In the genomic region with DNA sequence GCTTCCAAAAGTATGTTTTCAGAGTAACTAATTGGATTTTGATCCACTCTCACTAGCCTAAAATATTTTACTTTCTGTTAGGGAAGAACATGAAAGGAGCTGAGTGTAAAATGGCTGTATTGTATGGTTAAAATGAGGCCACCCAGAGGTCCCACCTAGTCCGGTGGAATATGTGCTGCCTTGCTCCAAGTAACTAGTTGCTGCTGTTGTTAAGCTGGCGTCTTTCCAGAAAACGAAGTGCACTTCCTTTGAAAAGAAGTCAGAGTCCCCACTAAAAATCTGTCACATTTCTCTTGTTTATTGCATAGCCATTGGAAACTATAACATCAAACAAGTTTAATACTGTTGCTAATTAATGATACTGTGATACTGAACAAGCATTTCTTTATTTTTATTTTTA, we compare ENCODE assay signal across 9 cellular contexts. TPM values are rescaled to one million over a fixed set of nuclear protein-coding genes. Genes with fewer than 3 reads are reported as not detected.
DNase-seq lines count a peak whose midpoint lies in the region; ATAC-seq, FAIRE-seq and TF ChIP-seq lines count a peak whose summit lies in the region.
"Had no signal": no experiment of that assay in that cellular context is flagged by ENCODE, and none has a peak within 500 bp of the region (broad histone marks: within the 10 kb centered on the region; RNA-seq: fewer than 3 reads in every experiment).

No MANE protein-coding gene starts in this region.

- FAIRE-seq in K562 (lab: Jason Lieb, UNC), result no peak

- peaks cover 46% of the 10 kb centered on the region for H3K4me1 ChIP-seq in BLaER1
- peaks cover 23 to 45% of the 10 kb centered on the region in 2 experiments for H3K4me1 ChIP-seq in HCT116 (ENCODE audit: control insufficient read depth in 1 of 2, insufficient read depth in 2 of 2, low read length in 2 of 2)
- H3K4me1 ChIP-seq in K562 (replicated peaks in 1 of 2; ENCODE audit: control insufficient read depth in 2 of 2, insufficient read depth in 2 of 2, low read length in 2 of 2), result peaks cover 25 to 33% of the 10 kb centered on the region in 2 experiments

- BruUV-seq in HCT116 (replicated peaks; lab: Mats Ljungman, UMichigan) (no TSS peak), K562 (replicated peaks; lab: Mats Ljungman, UMichigan) (no TSS peak)

- no peak for ATAC-seq in HCT116
- no peak for ATAC-seq in K562
- no peak for ATAC-seq in HG03457 (IDR thresholded peaks at IDR 0.05; ENCODE audit: unreplicated experiment)

- no peak for TF ChIP-seq RAD21 in HCT116 (IDR thresholded peaks at IDR 0.05; ENCODE audit: low read depth)
- TF ChIP-seq RAD21 in K562 (CRISPR knock-in tag; conservative IDR thresholded peaks at IDR 0.05 in 1 of 2, IDR thresholded peaks at IDR 0.05 in 1 of 2), result no peak

- H3K9ac ChIP-seq in BLaER1, result peak overlapping the region; percentile 6; the same call in 1 of the 2 replicates
- H3K9ac ChIP-seq in HCT116 (ENCODE audit: low read length), result no peak overlapping the region
- H3K9ac ChIP-seq in K562 (ENCODE audit: insufficient read depth in 1 of 2, low read depth in 2 of 2, low read length in 2 of 2), result peak overlapping the region in 1 of 2 experiments; percentile 14; a peak in 1 of 4 replicates

- in situ Hi-C loops in K562 (cut with MboI), result no loop called here

- H3K79me2 ChIP-seq in HCT116 (ENCODE audit: insufficient read depth, low read length), result peaks cover 74% of the 10 kb centered on the region
- peaks cover 79% of the 10 kb centered on the region for H3K79me2 ChIP-seq in K562 (ENCODE audit: control insufficient read depth, insufficient read depth, low read length)

- H3K27ac ChIP-seq in BLaER1, result no peak overlapping the region
- 0 out of 2 replicates have a peak overlapping the region, but pooled peaks have one; percentile 22 for H3K27ac ChIP-seq in HCT116 (ENCODE audit: low read depth, low read length)
- peak overlapping the region; percentile 35; the same call in 1 of the 3 replicates for H3K27ac ChIP-seq in K562 (ENCODE audit: extremely low read depth, low read depth, low read length)

- DNase-seq in HCT116 (ENCODE audit: low read depth, low spot score), result no peak
- DNase-seq in K562 (ENCODE audit: extremely low read depth in 1 of 4, low spot score in 3 of 4), result peak in 1 of 4 experiments; percentile 70
- DNase-seq in lung microvascular endothelial cell (ENCODE audit: low read depth in 2 of 2), result peak; percentile 73 to 74
- no peak for DNase-seq in MG63
- DNase-seq in middle frontal gyrus (ENCODE audit: extremely low spot score, low spot score), result no peak
- DNase-seq in NCI-H1417 (lab: John Stamatoyannopoulos, UW), result no peak
- DNase-seq: activated naive CD8-positive, alpha-beta T cell treated with anti-CD3 and anti-CD28 coated beads, Interleukin-2, amount 10 ng/mL, durations not matched to agents 7 days and 5 days had no signal

- H3K9me3 ChIP-seq in BLaER1 (no peaks in the 10 kb centered on the region), HCT116 (ENCODE audit: control insufficient read depth in 1 of 2, insufficient read depth in 1 of 2, low read depth in 1 of 2, low read length in 2 of 2) (no peaks in the 10 kb centered on the region), K562 (replicated peaks; ENCODE audit: control insufficient read depth, insufficient read depth, low read depth, low read length) (no peaks in the 10 kb centered on the region), MG63 (no peaks in the 10 kb centered on the region)

- CTCF ChIA-PET in HCT116 (lab: Charles Lee) (interaction anchor here (1.1 kb wide), 1 partner anchor 276 kb away, joined by 3 read pairs; no protein-coding TSS in a partner anchor), K562 (lab: Yijun Ruan, JAX; ENCODE audit: low intra/inter-chr PET ratio) (no interaction called here)

- no peak for TF ChIP-seq CTCF in HCT116 (IDR thresholded peaks at IDR 0.05 in 2 of 3, conservative IDR thresholded peaks at IDR 0.05 in 1 of 3; ENCODE audit: borderline replicate concordance in 1 of 3, insufficient read depth in 1 of 3, low read depth in 2 of 3, low read length in 2 of 3)
- no peak for TF ChIP-seq CTCF in K562 (IDR thresholded peaks at IDR 0.05 in 2 of 3, conservative IDR thresholded peaks at IDR 0.05 in 1 of 3; ENCODE audit: insufficient read depth in 2 of 3, low read depth in 1 of 3, low read length in 3 of 3)

- H3K9me1 ChIP-seq in K562 (ENCODE audit: control insufficient read depth, insufficient read depth, low read length), result no peaks in the 10 kb centered on the region

- POLR2A ChIA-PET in HCT116 (lab: Charles Lee), result no interaction called here
- POLR2A ChIA-PET in K562 (lab: Yijun Ruan, JAX), result interaction anchor here (0.6 to 4.5 kb wide), 8 partner anchors 8 to 203 kb away, joined by 3 to 18 read pairs (median 5); no protein-coding TSS in a partner anchor

- H2AFZ ChIP-seq in HCT116 (ENCODE audit: low read depth, low read length, poor library complexity, severe bottlenecking), result no peak overlapping the region
- no peak overlapping the region for H2AFZ ChIP-seq in K562 (ENCODE audit: low read depth, low read length)

- intact Hi-C loops in HCT116 (cut with micrococcal nuclease) (no loop called here), K562 (cut with micrococcal nuclease) (loop anchor here (5.0 kb wide), 1 partner anchor 45 kb away; no protein-coding TSS in a partner anchor)

- WGBS in K562 (ENCODE audit: insufficient coverage, low coverage, missing lambda C conversion rate), result 39% methylated on average over 3 of the region's 3 CpGs

- RAD21 ChIA-PET in HCT116 (lab: Charles Lee; ENCODE audit: low non-redundant PET in 1 of 2, low total read pairs in 2 of 2, uncharacterized antibody in 2 of 2, unreplicated experiment in 2 of 2), result no interaction called here

- peaks cover 7% of the 10 kb centered on the region; the same call in 1 of the 2 replicates for H3K36me3 ChIP-seq in BLaER1
- no peaks in the 10 kb centered on the region; a peak in 1 of 4 replicates for H3K36me3 ChIP-seq in HCT116 (ENCODE audit: control insufficient read depth in 1 of 2, insufficient read depth in 2 of 2, low read length in 2 of 2)
- peaks cover 37% of the 10 kb centered on the region for H3K36me3 ChIP-seq in K562 (ENCODE audit: control insufficient read depth, insufficient read depth, low read length)
- H3K36me3 ChIP-seq in MG63, result no peaks in the 10 kb centered on the region; the same call in 1 of the 2 replicates

- no peaks in the 10 kb centered on the region for H3K9me2 ChIP-seq in HCT116 (ENCODE audit: insufficient read depth)

- H3K27me3 ChIP-seq in BLaER1, result no peaks in the 10 kb centered on the region
- no peaks in the 10 kb centered on the region for H3K27me3 ChIP-seq in HCT116 (ENCODE audit: insufficient read depth, low read length)
- H3K27me3 ChIP-seq in K562 (ENCODE audit: control insufficient read depth in 2 of 2, insufficient read depth in 2 of 2, low read length in 2 of 2), result no peaks in the 10 kb centered on the region
- no peaks in the 10 kb centered on the region for H3K27me3 ChIP-seq in MG63

- TF ChIP-seq EP300 in K562 (IDR thresholded peaks at IDR 0.05; ENCODE audit: low read length), result no peak

- no peak overlapping the region for H3K4me3 ChIP-seq in BLaER1
- no peak overlapping the region for H3K4me3 ChIP-seq in HCT116 (replicated peaks in 1 of 2; ENCODE audit: low read depth in 1 of 2, low read length in 2 of 2)
- H3K4me3 ChIP-seq in K562, result peak overlapping the region; percentile 11; the same call in 1 of the 2 replicates
- H3K4me3 ChIP-seq in MG63, result no peak overlapping the region

- H4K20me1 ChIP-seq in BLaER1 (peaks cover 79% of the 10 kb centered on the region), HCT116 (ENCODE audit: insufficient read depth) (peaks cover 4% of the 10 kb centered on the region; the same call in 1 of the 2 replicates), K562 (replicated peaks; ENCODE audit: control insufficient read depth, insufficient read depth, low read length) (peaks cover 13% of the 10 kb centered on the region; the same call in 1 of the 2 replicates)

- H3K4me2 ChIP-seq in BLaER1 (peak overlapping the region; percentile 41), HCT116 (ENCODE audit: low read length) (0 out of 2 replicates have a peak overlapping the region, but pooled peaks have one; percentile 3), K562 (ENCODE audit: insufficient read depth, low read length) (peak overlapping the region; percentile 56; the same call in 1 of the 2 replicates)

- TF ChIP-seq POLR2A in HCT116 (IDR thresholded peaks at IDR 0.05; ENCODE audit: borderline replicate concordance, extremely low read depth, insufficient read depth, insufficient read length) (no peak), K562 (conservative IDR thresholded peaks at IDR 0.05) (no peak)

RNA-seq across cellular contexts. Expression of a gene that starts 3.2 kb away (rescaled TPM):
- 9.8 TPM for total RNA-seq in HCT116 (2021; ENCODE audit: unreplicated experiment)
- 5.0 and 5.1 TPM in 2 replicates for polyA plus RNA-seq in HCT116 (2012)
- 13.1 and 13.7 TPM in 2 replicates for total RNA-seq in K562 (2011; cell fraction: chromatin; rRNA removed; ENCODE audit: low replicate concordance)
- total RNA-seq in K562 (2011; cell fraction: nucleolus; rRNA removed), result 11.7 and 12.3 TPM in 2 replicates
- 13.1 and 21.5 TPM in 2 replicates for total RNA-seq in K562 (2011; cell fraction: nucleoplasm; rRNA removed)
- total RNA-seq in K562 (2014; rRNA removed), result 22.7 and 23.5 TPM in 2 replicates
- 23.5 and 24.2 TPM in 2 replicates for total RNA-seq in K562 (2014; rRNA removed; fragmentation: Illumina TruSeq; extraction: Trizol)
- total RNA-seq in K562 (2015; rRNA removed; fragmentation: Illumina TruSeq; extraction: Trizol), result 17.6 and 19.2 TPM in 2 replicates
- 20.7 and 20.9 TPM in 2 replicates for total RNA-seq in K562 (2021)
- 11.9 and 14.9 TPM in 2 replicates for polyA plus RNA-seq in K562 (2011; rRNA removed)
- 10.0 and 13.1 TPM in 2 replicates for polyA plus RNA-seq in K562 (2011; cell fraction: cytosol; rRNA removed)
- polyA plus RNA-seq in K562 (2011; cell fraction: nucleus; rRNA removed), result 6.2 and 7.7 TPM in 2 replicates
- 10.1 and 13.7 TPM in 2 replicates for polyA plus RNA-seq in K562 (2012)
- polyA plus RNA-seq in K562 (2014; fragmentation: Illumina TruSeq; extraction: Trizol), result 15.3 and 16.5 TPM in 2 replicates
- polyA plus RNA-seq in K562 (2014; fragmentation: Nextera tagmentation; extraction: Ambion mirVana), result 1 to 10 TPM; 3.2 to 6.4 TPM
- 17.5 and 21.6 TPM in 2 replicates for polyA plus RNA-seq in K562 (2014; rRNA removed)
- 11.2 and 12.4 TPM in 2 replicates for polyA minus RNA-seq in K562 (2011; rRNA and poly(A)+ RNA removed)
- polyA minus RNA-seq in K562 (2011; cell fraction: cytosol; rRNA and poly(A)+ RNA removed), result 8.6 and 9.5 TPM in 2 replicates
- polyA minus RNA-seq in K562 (2011; cell fraction: nucleus; rRNA and poly(A)+ RNA removed), result 4.7 and 5.8 TPM in 2 replicates
- total RNA-seq in lung microvascular endothelial cell, result 3.7 and 4.6 TPM in 2 replicates
- total RNA-seq in MG63 (2014; rRNA removed; shearing (Covaris generic); ENCODE audit: low replicate concordance), result 16.6 and 23.9 TPM in 2 replicates

RNA-seq across cellular contexts. Expression of a gene that starts 46.3 kb away (rescaled TPM):
- total RNA-seq in HCT116 (2021; ENCODE audit: unreplicated experiment) (27.6 TPM), K562 (2014; rRNA removed) (9.0 and 16.5 TPM in 2 replicates), K562 (2014; rRNA removed; fragmentation: Illumina TruSeq; extraction: Trizol) (1.9 and 3.0 TPM in 2 replicates), K562 (2015; rRNA removed; fragmentation: Illumina TruSeq; extraction: Trizol) (7.4 and 9.0 TPM in 2 replicates), K562 (2021) (48.8 and 51.3 TPM in 2 replicates), lung microvascular endothelial cell (2.0 and 3.6 TPM in 2 replicates)
- 9.0 and 9.7 TPM in 2 replicates for polyA plus RNA-seq in HCT116 (2012)
- 31.6 and 91.3 TPM in 2 replicates for total RNA-seq in K562 (2011; cell fraction: chromatin; rRNA removed; ENCODE audit: low replicate concordance)
- total RNA-seq in K562 (2011; cell fraction: nucleolus; rRNA removed), result 68.6 and 78.7 TPM in 2 replicates
- total RNA-seq in K562 (2011; cell fraction: nucleoplasm; rRNA removed), result 48.5 and 50.3 TPM in 2 replicates
- polyA plus RNA-seq in K562 (2011; rRNA removed) (2.3 and 3.9 TPM in 2 replicates), K562 (2014; fragmentation: Illumina TruSeq; extraction: Trizol) (10.3 and 24.1 TPM in 2 replicates), K562 (2014; fragmentation: Nextera tagmentation; extraction: Ambion mirVana) (under 1 TPM; 0.42 to 0.46 TPM), K562 (2014; rRNA removed) (14.7 and 15.4 TPM in 2 replicates)
- 3.0 and 6.9 TPM in 2 replicates for polyA plus RNA-seq in K562 (2011; cell fraction: cytosol; rRNA removed)
- 15.1 and 27.9 TPM in 2 replicates for polyA plus RNA-seq in K562 (2011; cell fraction: nucleus; rRNA removed)
- 18.3 and 22.2 TPM in 2 replicates for polyA plus RNA-seq in K562 (2012)
- polyA minus RNA-seq in K562 (2011; rRNA and poly(A)+ RNA removed), result 2.8 and 4.0 TPM in 2 replicates
- polyA minus RNA-seq in K562 (2011; cell fraction: cytosol; rRNA and poly(A)+ RNA removed), result 15.2 and 18.0 TPM in 2 replicates
- polyA minus RNA-seq in K562 (2011; cell fraction: nucleus; rRNA and poly(A)+ RNA removed), result 19.2 and 21.4 TPM in 2 replicates
- total RNA-seq in MG63 (2014; rRNA removed; shearing (Covaris generic); ENCODE audit: low replicate concordance), result 5.7 and 8.8 TPM in 2 replicates

Comparison
In these comparisons a context has a peak if more than half of its experiments do, and no peak if none do; other contexts are left out.
1. H3K4me2 ChIP-seq: peak in every context shown above with its lines; median percentile 56 in K562; 41 in BLaER1; 3 in HCT116.
2. DNase-seq: peak in lung microvascular endothelial cell (2 of 2); none in HCT116 (single experiment), MG63 (single experiment), middle frontal gyrus (single experiment) and NCI-H1417 (0 of 3).